13 cellular contexts compared by ENCODE assay signal in the genomic region with DNA sequence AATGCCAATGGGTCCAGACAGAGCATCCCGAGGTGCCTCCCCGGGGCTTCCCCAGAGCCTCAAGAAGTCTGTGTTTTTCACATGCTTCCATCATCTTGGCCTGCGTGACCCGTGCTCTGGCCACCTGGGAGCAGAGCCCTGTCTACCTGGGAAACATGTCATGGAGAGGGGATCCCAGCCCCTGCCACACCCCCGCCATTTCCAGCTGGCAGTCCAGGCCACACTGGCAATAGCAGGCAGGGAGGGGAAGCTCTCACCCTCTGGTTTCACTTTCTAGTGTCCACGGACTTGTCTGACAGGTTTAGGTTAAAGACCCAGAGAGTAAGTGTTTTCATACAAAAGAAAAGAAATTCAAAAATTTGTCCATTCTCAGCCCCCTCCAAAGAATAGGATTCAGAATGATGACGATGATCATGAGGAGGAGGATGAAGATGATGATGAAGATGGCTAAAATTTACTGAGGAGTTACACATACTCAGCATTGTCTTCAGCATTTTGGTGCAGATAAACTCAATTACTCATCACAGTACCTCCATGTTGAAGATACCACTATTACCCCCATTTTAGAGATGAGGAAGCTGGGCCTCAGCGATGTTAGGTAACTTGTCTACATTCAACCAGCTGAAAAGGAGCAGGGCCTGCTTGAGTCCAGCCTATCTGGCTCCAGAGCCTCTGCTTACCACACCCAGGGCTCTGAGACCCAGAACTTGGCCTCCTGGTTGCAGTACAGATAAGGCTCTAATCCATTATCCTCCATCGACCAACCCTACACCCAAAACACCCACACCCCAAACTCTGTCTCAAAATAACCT. TPM values are rescaled to one million over a fixed set of nuclear protein-coding genes. Genes with fewer than 3 reads are reported as not detected.
DNase-seq lines count a peak whose midpoint lies in the region; ATAC-seq and TF ChIP-seq lines count a peak whose summit lies in the region.
"Had no signal": no experiment of that assay in that cellular context is flagged by ENCODE, and none has a peak within 500 bp of the region (broad histone marks: within the 10 kb centered on the region; RNA-seq: fewer than 3 reads in every experiment).

No MANE protein-coding gene starts in this region.

- WGBS in body of pancreas, 2 donors = 62 to 78% methylated on average over 9 of the region's 9 CpGs
- WGBS in upper lobe of left lung, 2 donors = 66 to 70% methylated on average over 9 of the region's 9 CpGs

- peaks cover 13% of the 10 kb centered on the region for H3K4me1 Mint-ChIP-seq in stimulated activated effector memory CD8-positive, alpha-beta T cell treated with anti-CD3 and anti-CD28 coated beads, Interleukin-12 subunit alpha, Interleukin-12 subunit beta, amount 100 ng/mL, for 72 hours

- TF ChIP-seq CTCF in body of pancreas (IDR thresholded peaks at IDR 0.05) (no peak), left lung (IDR thresholded peaks at IDR 0.05) (no peak), upper lobe of left lung (IDR thresholded peaks at IDR 0.05) (no peak)

- H3K27ac Mint-ChIP-seq in stimulated activated effector memory CD8-positive, alpha-beta T cell treated with anti-CD3 and anti-CD28 coated beads, Interleukin-12 subunit alpha, Interleukin-12 subunit beta, amount 100 ng/mL, for 72 hours = no peak overlapping the region
- H3K27ac Mint-ChIP-seq: activated CD4-positive, alpha-beta T cell treated with anti-CD3 and anti-CD28 coated beads, Interleukin-2, amount 10 ng/mL, durations not matched to agents 7 days and 5 days had no signal

- H3K4me3 Mint-ChIP-seq in stimulated activated effector memory CD8-positive, alpha-beta T cell treated with anti-CD3 and anti-CD28 coated beads, Interleukin-12 subunit alpha, Interleukin-12 subunit beta, amount 100 ng/mL, for 72 hours = no peak overlapping the region
- H3K4me3 Mint-ChIP-seq: activated CD4-positive, alpha-beta T cell treated with anti-CD3 and anti-CD28 coated beads, Interleukin-2, amount 10 ng/mL, durations not matched to agents 7 days and 5 days had no signal

- TF ChIP-seq POLR2A in body of pancreas (IDR thresholded peaks at IDR 0.05) (no peak), upper lobe of left lung (IDR thresholded peaks at IDR 0.05) (no peak)

- H3K9me3 Mint-ChIP-seq in stimulated activated effector memory CD8-positive, alpha-beta T cell treated with anti-CD3 and anti-CD28 coated beads, Interleukin-12 subunit alpha, Interleukin-12 subunit beta, amount 100 ng/mL, for 72 hours = no peaks in the 10 kb centered on the region
- H3K9me3 Mint-ChIP-seq: activated CD4-positive, alpha-beta T cell treated with anti-CD3 and anti-CD28 coated beads, Interleukin-2, amount 10 ng/mL, durations not matched to agents 7 days and 5 days had no signal

- H3K4me1 ChIP-seq in body of pancreas (peaks cover 57% of the 10 kb centered on the region), left lung (peaks cover 3 to 20% of the 10 kb centered on the region in 2 donors), upper lobe of left lung (peaks cover 10 to 59% (median 27%) of the 10 kb centered on the region in 4 donors)

- TF ChIP-seq EP300 in upper lobe of left lung (IDR thresholded peaks at IDR 0.05) = no peak

- intact Hi-C loops in body of pancreas (cut with DNase I) = no loop called here
- intact Hi-C loops in left lung (cut with DNase I) = no loop called here

- no peaks in the 10 kb centered on the region for H3K36me3 Mint-ChIP-seq in stimulated activated effector memory CD8-positive, alpha-beta T cell treated with anti-CD3 and anti-CD28 coated beads, Interleukin-12 subunit alpha, Interleukin-12 subunit beta, amount 100 ng/mL, for 72 hours

- H3K36me3 ChIP-seq in body of pancreas (replicated peaks in 1 of 2; ENCODE audit: insufficient read depth in 1 of 2, low read depth in 2 of 2) (no peaks in the 10 kb centered on the region), left lung (no peaks in the 10 kb centered on the region), upper lobe of left lung (peaks cover 0 to 13% (median 0%) of the 10 kb centered on the region in 4 donors)

- peak overlapping the region; percentile 32 to 92 (median 56) for H3K27ac ChIP-seq in body of pancreas
- H3K27ac ChIP-seq in left lung = peak overlapping the region; percentile 45 to 65
- peak overlapping the region; percentile 57 to 80 (median 70) for H3K27ac ChIP-seq in upper lobe of left lung
- H3K27ac ChIP-seq: neutrophil had no signal

- H3K27me3 ChIP-seq in body of pancreas = no peaks in the 10 kb centered on the region
- H3K27me3 ChIP-seq in left lung = no peaks in the 10 kb centered on the region
- H3K27me3 ChIP-seq in upper lobe of left lung = no peaks in the 10 kb centered on the region
- H3K27me3 ChIP-seq: neutrophil had no signal

- H3K4me3 ChIP-seq in body of pancreas (no peak overlapping the region), left lung (no peak overlapping the region), upper lobe of left lung (no peak overlapping the region)

- no peak for ATAC-seq in body of pancreas
- ATAC-seq in left lung = peak; percentile 25
- ATAC-seq in upper lobe of left lung (ENCODE audit: low FRiP score in 2 of 2) = no peak
- ATAC-seq in stimulated activated effector memory CD8-positive, alpha-beta T cell treated with anti-CD3 and anti-CD28 coated beads, Interleukin-12 subunit alpha, Interleukin-12 subunit beta, amount 100 ng/mL, for 72 hours = no peak
- ATAC-seq in HG03025 (IDR thresholded peaks at IDR 0.05; ENCODE audit: low FRiP score, unreplicated experiment) = no peak

- no peaks in the 10 kb centered on the region for H3K9me3 ChIP-seq in body of pancreas
- no peaks in the 10 kb centered on the region for H3K9me3 ChIP-seq in left lung
- H3K9me3 ChIP-seq in upper lobe of left lung = no peaks in the 10 kb centered on the region
- H3K9me3 ChIP-seq: neutrophil had no signal

- DNase-seq in SIG-M5 treated with dmso at 0.1 percent for 504 hours (lab: John Stamatoyannopoulos, UW; ENCODE audit: unreplicated experiment) (peak; percentile 53), SIG-M5 (lab: John Stamatoyannopoulos, UW) (no peak), body of pancreas (peak in 3 of 4 donors; percentile 27 to 48 (median 37)), left lung (peak in 1 of 2 donors; percentile 55), upper lobe of left lung (peak; percentile 33 to 59), NCI-H774 (lab: John Stamatoyannopoulos, UW) (no peak)
- DNase-seq in stimulated activated effector memory CD8-positive, alpha-beta T cell treated with anti-CD3 and anti-CD28 coated beads, Interleukin-12 subunit alpha, Interleukin-12 subunit beta, amount 100 ng/mL, for 72 hours (ENCODE audit: low spot score in 2 of 2) = no peak
- DNase-seq: activated CD4-positive, alpha-beta T cell treated with anti-CD3 and anti-CD28 coated beads, Interleukin-2, amount 10 ng/mL, durations not matched to agents 7 days and 5 days; activated effector memory CD4-positive, alpha-beta T cell treated with Interleukin-2 at 50 U/mL for 16 hours; DMS79 treated with DMSO at 0.1 percent for 48 hours; stimulated activated CD4-positive, alpha-beta T cell treated with anti-CD3 and anti-CD28 coated beads, Interleukin-4, amount 100 ng/mL, for 24 hours had no signal

RNA-seq across cellular contexts. Expression of a gene that starts 9.2 kb away (rescaled TPM):
- total RNA-seq in body of pancreas = 1 to 10 TPM; 3.3 to 5.2 TPM
- 1 to 10 TPM; 1.0 to 1.7 TPM for total RNA-seq in left lung
- total RNA-seq in upper lobe of left lung = 1 to 10 TPM; 1.9 to 7.3 (median 3.3) TPM

RNA-seq across cellular contexts. Expression of a gene that starts 24.5 kb away (rescaled TPM):
- total RNA-seq in body of pancreas (10 to 100 TPM in 1 of 2 donors, 1 to 10 TPM in 1; 8.6 to 38.6 TPM), left lung (10 to 100 TPM; 28.5 to 35.5 TPM), upper lobe of left lung (10 to 100 TPM; 11.4 to 97.4 (median 41.4) TPM)

RNA-seq across cellular contexts. Expression of a gene that starts 24.7 kb away (rescaled TPM):
- total RNA-seq in body of pancreas (10 to 100 TPM; 47.2 to 73.8 TPM), left lung (10 to 100 TPM; 58.9 to 80.8 TPM), upper lobe of left lung (100 to 1,000 TPM in 1 of 6 donors, 10 to 100 TPM in 5; 64.1 to 125 (median 80.8) TPM)

RNA-seq across cellular contexts. Expression of a gene that starts 54.8 kb away (rescaled TPM):
- total RNA-seq in body of pancreas (100 to 1,000 TPM in 1 of 2 donors, 10 to 100 TPM in 1; 61.2 to 183 TPM), left lung (100 to 1,000 TPM; 125 to 127 TPM), upper lobe of left lung (100 to 1,000 TPM in 4 of 6 donors, 10 to 100 TPM in 2; 89.8 to 592 (median 183) TPM)

Comparison
In these comparisons a context has a peak if more than half of its experiments do, and no peak if none do; other contexts are left out.
1. DNase-seq: peak in SIG-M5 treated with dmso at 0.1 percent for 504 hours (single experiment), body of pancreas (3 of 4) and upper lobe of left lung (2 of 2); none in SIG-M5 (single experiment), stimulated activated effector memory CD8-positive, alpha-beta T cell treated with anti-CD3 and anti-CD28 coated beads, Interleukin-12 subunit alpha, Interleukin-12 subunit beta, amount 100 ng/mL, for 72 hours (0 of 2) and NCI-H774 (single experiment).
2. Peak in every context shown above with its lines, with median percentiles within 50 percentile points of each other: H3K27ac ChIP-seq.